ENCODE assay signal across 10 cellular contexts in the genomic region with DNA sequence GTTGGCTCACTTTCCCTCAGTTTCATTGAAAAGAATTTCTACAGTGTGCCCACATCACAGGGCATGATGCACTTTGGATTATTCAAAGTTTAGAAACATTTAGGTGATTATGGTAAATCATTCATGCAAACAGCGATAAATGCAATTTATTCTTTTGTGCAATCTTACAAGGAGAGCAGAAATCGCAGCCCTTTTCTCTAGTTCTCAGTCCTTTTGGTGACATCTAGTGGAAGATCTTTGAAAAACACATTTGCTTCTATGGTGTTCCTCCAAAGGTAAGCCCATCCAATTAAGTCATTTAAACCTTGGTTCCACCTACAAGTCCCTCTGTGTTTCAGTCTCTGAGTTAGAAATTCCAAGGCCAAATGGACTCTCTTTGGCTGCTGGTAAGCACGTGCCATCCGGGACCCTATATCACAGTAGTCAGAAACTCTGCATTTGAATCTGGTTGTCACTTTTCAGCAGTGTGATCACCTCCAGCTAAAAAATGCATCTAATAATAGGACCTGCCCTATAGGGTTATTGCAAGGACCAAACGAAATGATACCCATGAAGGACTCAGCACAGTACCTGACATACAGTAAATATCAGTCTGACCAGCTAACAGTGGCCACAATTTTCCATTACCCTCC.
A peak's percentile ranks its signal among the peaks of the same experiment; 100 is the strongest.
DNase-seq lines count a peak whose midpoint lies in the region; ATAC-seq and TF ChIP-seq lines count a peak whose summit lies in the region.
"Had no signal": no experiment of that assay in that cellular context is flagged by ENCODE, and none has a peak within 500 bp of the region (broad histone marks: within the 10 kb centered on the region; RNA-seq: fewer than 3 reads in every experiment).

No MANE protein-coding gene starts in this region.

- no peak for TF ChIP-seq POLR2A in HCT116 (IDR thresholded peaks at IDR 0.05; ENCODE audit: borderline replicate concordance, extremely low read depth, insufficient read depth, insufficient read length)

- intact Hi-C loops in HCT116 (cut with micrococcal nuclease) = loop anchor here (1.0 kb wide), 2 partner anchors 141 to 415 kb away; no protein-coding TSS in a partner anchor

- RAD21 ChIA-PET in HCT116 (lab: Charles Lee; ENCODE audit: low non-redundant PET in 1 of 2, low total read pairs in 2 of 2, uncharacterized antibody in 2 of 2, unreplicated experiment in 2 of 2) = no interaction called here

- H3K79me2 ChIP-seq in HCT116 (ENCODE audit: insufficient read depth, low read length) = no peaks in the 10 kb centered on the region

- H3K4me1 Mint-ChIP-seq in endothelial cell (ENCODE audit: unreplicated experiment) (no peaks in the 10 kb centered on the region), nephron progenitor cell (peaks cover 39% of the 10 kb centered on the region)

- H3K4me3 Mint-ChIP-seq in endothelial cell (ENCODE audit: unreplicated experiment) (no peak overlapping the region), nephron progenitor cell (no peak overlapping the region)
- H3K4me3 Mint-ChIP-seq: T-helper 1 cell treated with Interleukin-12 subunit alpha and Interleukin-12 subunit beta and Interleukin-4 antibody, amounts not matched to agents 30 μg/mL and 1 μg/mL, for 36 hours had no signal

- ATAC-seq in HCT116 = peak; percentile 73
- no peak for ATAC-seq in GM21381 (IDR thresholded peaks at IDR 0.05; ENCODE audit: unreplicated experiment)

- H3K9me2 ChIP-seq in HCT116 (ENCODE audit: insufficient read depth) = no peaks in the 10 kb centered on the region

- POLR2A ChIA-PET in HCT116 (lab: Charles Lee) = no interaction called here

- no peak overlapping the region for H3K9ac ChIP-seq in HCT116 (ENCODE audit: low read length)

- H3K36me3 Mint-ChIP-seq in endothelial cell (ENCODE audit: low read depth, unreplicated experiment) (peaks cover 13% of the 10 kb centered on the region), nephron progenitor cell (ENCODE audit: low read depth) (peaks cover 8% of the 10 kb centered on the region)

- H3K27me3 Mint-ChIP-seq in endothelial cell (ENCODE audit: unreplicated experiment) = peaks cover 4% of the 10 kb centered on the region
- H3K27me3 Mint-ChIP-seq in nephron progenitor cell (ENCODE audit: low read depth, poor library complexity) = no peaks in the 10 kb centered on the region

- no TSS peak for BruUV-seq in HCT116 (replicated peaks; lab: Mats Ljungman, UMichigan)

- DNase-seq in DMS 273 treated with DMSO at 0.1 percent for 48 hours (lab: John Stamatoyannopoulos, UW) (peak; percentile 55), HCT116 (ENCODE audit: low read depth, low spot score) (peak; percentile 49), OCI-M1 (lab: John Stamatoyannopoulos, UW) (peak; percentile 85), endothelial cell (ENCODE audit: low spot score) (no peak), nephron progenitor cell (no peak)
- DNase-seq in effector CD4-positive, alpha-beta T cell = no peak
- no peak for DNase-seq in stimulated activated naive CD4-positive, alpha-beta T cell treated with Interleukin-2 at 50 U/mL for 16 hours (lab: John Stamatoyannopoulos, UW)

- H3K36me3 ChIP-seq in HCT116 (ENCODE audit: control insufficient read depth in 1 of 2, insufficient read depth in 2 of 2, low read length in 2 of 2) = peaks cover 12 to 13% of the 10 kb centered on the region in 2 experiments; a peak in 3 of 4 replicates

- H3K9me3 Mint-ChIP-seq in endothelial cell (ENCODE audit: unreplicated experiment) = no peaks in the 10 kb centered on the region
- no peaks in the 10 kb centered on the region for H3K9me3 Mint-ChIP-seq in nephron progenitor cell
- H3K9me3 Mint-ChIP-seq: T-helper 1 cell treated with Interleukin-12 subunit alpha and Interleukin-12 subunit beta and Interleukin-4 antibody, amounts not matched to agents 30 μg/mL and 1 μg/mL, for 36 hours had no signal

- TF ChIP-seq CTCF in HCT116 (IDR thresholded peaks at IDR 0.05 in 2 of 3, conservative IDR thresholded peaks at IDR 0.05 in 1 of 3; ENCODE audit: borderline replicate concordance in 1 of 3, insufficient read depth in 1 of 3, low read depth in 2 of 3, low read length in 2 of 3) = peak; percentile 53 to 74 (median 68)
- peak; percentile 38 for TF ChIP-seq CTCF in endothelial cell (IDR thresholded peaks at IDR 0.05; ENCODE audit: unreplicated experiment)
- peak; percentile 58 for TF ChIP-seq CTCF in nephron progenitor cell (IDR thresholded peaks at IDR 0.05)

- no peaks in the 10 kb centered on the region; the same call in 1 of the 2 replicates for H4K20me1 ChIP-seq in HCT116 (ENCODE audit: insufficient read depth)

- no peaks in the 10 kb centered on the region for H3K27me3 ChIP-seq in HCT116 (ENCODE audit: insufficient read depth, low read length)

- no peak overlapping the region for H3K4me2 ChIP-seq in HCT116 (ENCODE audit: low read length)

- H2AFZ ChIP-seq in HCT116 (ENCODE audit: low read depth, low read length, poor library complexity, severe bottlenecking) = no peak overlapping the region

- TF ChIP-seq RAD21 in HCT116 (IDR thresholded peaks at IDR 0.05; ENCODE audit: low read depth) = peak; percentile 88

- H3K9me3 ChIP-seq in HCT116 (ENCODE audit: control insufficient read depth in 1 of 2, insufficient read depth in 1 of 2, low read depth in 1 of 2, low read length in 2 of 2) = no peaks in the 10 kb centered on the region

- CTCF ChIA-PET in HCT116 (lab: Charles Lee) = interaction anchor here (1.0 kb wide), 1 partner anchor 426 kb away, joined by 3 read pairs; no protein-coding TSS in a partner anchor

- H3K27ac Mint-ChIP-seq in endothelial cell (ENCODE audit: unreplicated experiment) (no peak overlapping the region), nephron progenitor cell (no peak overlapping the region)
- H3K27ac Mint-ChIP-seq: T-helper 1 cell treated with Interleukin-12 subunit alpha and Interleukin-12 subunit beta and Interleukin-4 antibody, amounts not matched to agents 30 μg/mL and 1 μg/mL, for 36 hours had no signal

- H3K4me3 ChIP-seq in HCT116 (replicated peaks in 1 of 2; ENCODE audit: low read depth in 1 of 2, low read length in 2 of 2) = no peak overlapping the region
- H3K4me3 ChIP-seq: skin epidermis had no signal

- H3K4me1 ChIP-seq in HCT116 (ENCODE audit: control insufficient read depth in 1 of 2, insufficient read depth in 2 of 2, low read length in 2 of 2) = no peaks in the 10 kb centered on the region

- no peak overlapping the region for H3K27ac ChIP-seq in HCT116 (ENCODE audit: low read depth, low read length)
- H3K27ac ChIP-seq: skin epidermis had no signal

TF ChIP-seq in HCT116, 20 proteins besides CTCF, POLR2A, EP300 and RAD21:
- TF ChIP-seq ATF3 (IDR thresholded peaks at IDR 0.05) = no peak
- TF ChIP-seq SP1 (IDR thresholded peaks at IDR 0.05; ENCODE audit: low read depth) = no peak
- TF ChIP-seq JUND (IDR thresholded peaks at IDR 0.05) = no peak
- TF ChIP-seq SIN3A (IDR thresholded peaks at IDR 0.05; ENCODE audit: low read depth) = peak; percentile 34; the same call in 1 of the 2 replicates

Comparison
In these comparisons a context has a peak if more than half of its experiments do, and no peak if none do; other contexts are left out.
1. DNase-seq: peak in DMS 273 treated with DMSO at 0.1 percent for 48 hours (single experiment), HCT116 (single experiment) and OCI-M1 (single experiment); none in endothelial cell (single experiment), nephron progenitor cell (single experiment), effector CD4-positive, alpha-beta T cell (single experiment) and stimulated activated naive CD4-positive, alpha-beta T cell treated with Interleukin-2 at 50 U/mL for 16 hours (single experiment).
2. Peak in every context shown above with its lines, with median percentiles within 50 percentile points of each other: CTCF ChIP-seq.